Comparison of ENCODE assay signal across 24 cellular contexts in genomic region chr11:84140386-84141169, GRCh38.
"Had no signal": no experiment of that assay in that cellular context is flagged by ENCODE, and none has a peak within 500 bp of the region (broad histone marks: within the 10 kb centered on the region; RNA-seq: fewer than 3 reads in every experiment).

No MANE protein-coding gene starts in this region.

- H3K4me1 ChIP-seq: spleen had no signal

- H3K4me3 ChIP-seq: spleen, tibial artery had no signal

- H3K9me3 Mint-ChIP-seq: activated CD4-positive, alpha-beta T cell treated with anti-CD3 and anti-CD28 coated beads, Interleukin-2, amount 10 ng/mL, durations not matched to agents 24 days and 14 days; nephron progenitor cell; stimulated activated naive B cell treated with anti-CD40 and anti-IgM and Interleukin-4, amounts not matched to agents 10 μg/mL and 1 μg/mL and 100 μg/mL, for 72 hours had no signal

- H3K4me1 Mint-ChIP-seq: activated CD4-positive, alpha-beta T cell treated with anti-CD3 and anti-CD28 coated beads, Interleukin-2, amount 10 ng/mL, durations not matched to agents 24 days and 14 days; activated naive CD8-positive, alpha-beta T cell treated with anti-CD3 and anti-CD28 coated beads for 36 hours; activated T-helper 17 cell treated with anti-CD3 and anti-CD28 coated beads, Interleukin-2, amount 50 U/mL, for 72 hours; central memory CD8-positive, alpha-beta T cell; nephron progenitor cell; stimulated activated naive B cell treated with anti-CD40 and anti-IgM and Interleukin-4, amounts not matched to agents 10 μg/mL and 1 μg/mL and 100 μg/mL, for 72 hours had no signal

- H3K4me3 Mint-ChIP-seq: activated CD4-positive, alpha-beta T cell treated with anti-CD3 and anti-CD28 coated beads, Interleukin-2, amount 10 ng/mL, durations not matched to agents 24 days and 14 days; activated CD8-positive, alpha-beta T cell treated with anti-CD3 and anti-CD28 coated beads for 36 hours; activated naive CD8-positive, alpha-beta T cell treated with anti-CD3 and anti-CD28 coated beads for 36 hours; activated T-helper 17 cell treated with anti-CD3 and anti-CD28 coated beads, Interleukin-2, amount 50 U/mL, for 72 hours; central memory CD8-positive, alpha-beta T cell; nephron progenitor cell; stimulated activated naive B cell treated with anti-CD40 and anti-IgM and Interleukin-4, amounts not matched to agents 10 μg/mL and 1 μg/mL and 100 μg/mL, for 72 hours; T-helper 2 cell treated with Interferon-gamma antibody and Interleukin-4, amounts not matched to agents 5 μg/mL and 100 μg/mL, for 36 hours had no signal

- H3K27me3 ChIP-seq: brain microvascular endothelial cell, spleen, tibial artery had no signal

- DNase-seq: activated CD4-positive, alpha-beta T cell treated with anti-CD3 and anti-CD28 coated beads, Interleukin-2, amount 10 ng/mL, durations not matched to agents 24 days and 14 days; activated CD4-positive, CD25-positive, alpha-beta regulatory T cell; activated CD8-positive, alpha-beta T cell treated with anti-CD3 and anti-CD28 coated beads for 36 hours; activated naive CD4-positive, alpha-beta T cell; activated naive CD8-positive, alpha-beta T cell treated with anti-CD3 and anti-CD28 coated beads for 36 hours; activated T-cell treated with anti-CD3 and anti-CD28 coated beads, Interleukin-2, amount 50 U/mL, for 1 hour; amygdala; brain microvascular endothelial cell; effector CD8-positive, alpha-beta T cell; glutamatergic neuron; kidney glomerular epithelial cell; nephron progenitor cell; nucleus accumbens; posterior cingulate gyrus; retina; SK-N-SH; spleen; stimulated activated CD4-positive, alpha-beta T cell treated with anti-CD3 and anti-CD28 coated beads, Interleukin-4, amount 100 ng/mL, for 4 hours; stimulated activated naive B cell treated with anti-CD40 and anti-IgM and Interleukin-4, amounts not matched to agents 10 μg/mL and 1 μg/mL and 100 μg/mL, for 72 hours; tibial artery had no signal

- ATAC-seq: activated CD8-positive, alpha-beta T cell treated with anti-CD3 and anti-CD28 coated beads for 36 hours; activated T-helper 17 cell treated with anti-CD3 and anti-CD28 coated beads, Interleukin-2, amount 50 U/mL, for 72 hours; esophagus mucosa; stimulated activated naive B cell treated with anti-CD40 and anti-IgM and Interleukin-4, amounts not matched to agents 10 μg/mL and 1 μg/mL and 100 μg/mL, for 72 hours had no signal

- H3K4me2 ChIP-seq: SK-N-SH had no signal

- H3K9me3 ChIP-seq: SK-N-SH, spleen, tibial artery had no signal

- H3K36me3 ChIP-seq: brain microvascular endothelial cell, spleen, tibial artery had no signal

- H3K27ac Mint-ChIP-seq: activated CD4-positive, alpha-beta T cell treated with anti-CD3 and anti-CD28 coated beads, Interleukin-2, amount 10 ng/mL, durations not matched to agents 24 days and 14 days; activated CD8-positive, alpha-beta T cell treated with anti-CD3 and anti-CD28 coated beads for 36 hours; activated naive CD8-positive, alpha-beta T cell treated with anti-CD3 and anti-CD28 coated beads for 36 hours; activated T-helper 17 cell treated with anti-CD3 and anti-CD28 coated beads, Interleukin-2, amount 50 U/mL, for 72 hours; nephron progenitor cell; stimulated activated naive B cell treated with anti-CD40 and anti-IgM and Interleukin-4, amounts not matched to agents 10 μg/mL and 1 μg/mL and 100 μg/mL, for 72 hours; T-helper 2 cell treated with Interferon-gamma antibody and Interleukin-4, amounts not matched to agents 5 μg/mL and 100 μg/mL, for 36 hours had no signal

- H3K9ac ChIP-seq: SK-N-SH had no signal

- H3K27me3 Mint-ChIP-seq: activated CD4-positive, alpha-beta T cell treated with anti-CD3 and anti-CD28 coated beads, Interleukin-2, amount 10 ng/mL, durations not matched to agents 24 days and 14 days; activated CD8-positive, alpha-beta T cell treated with anti-CD3 and anti-CD28 coated beads for 36 hours; activated naive CD8-positive, alpha-beta T cell treated with anti-CD3 and anti-CD28 coated beads for 36 hours; activated T-helper 17 cell treated with anti-CD3 and anti-CD28 coated beads, Interleukin-2, amount 50 U/mL, for 72 hours; central memory CD8-positive, alpha-beta T cell; stimulated activated naive B cell treated with anti-CD40 and anti-IgM and Interleukin-4, amounts not matched to agents 10 μg/mL and 1 μg/mL and 100 μg/mL, for 72 hours had no signal

- H3K27ac ChIP-seq: brain microvascular endothelial cell, spleen, tibial artery had no signal

- H3K36me3 Mint-ChIP-seq: activated naive CD8-positive, alpha-beta T cell treated with anti-CD3 and anti-CD28 coated beads for 36 hours; stimulated activated naive B cell treated with anti-CD40 and anti-IgM and Interleukin-4, amounts not matched to agents 10 μg/mL and 1 μg/mL and 100 μg/mL, for 72 hours had no signal
